Comparison of ENCODE assay signal across 8 cellular contexts in genomic region chr2:216034065-216034464, GRCh38. TPM values are rescaled to one million over a fixed set of nuclear protein-coding genes. Genes with fewer than 3 reads are reported as not detected.
DNase-seq lines count a peak whose midpoint lies in the region; ATAC-seq and TF ChIP-seq lines count a peak whose summit lies in the region.

No MANE protein-coding gene starts in this region.

- ATAC-seq in HG02759 (IDR thresholded peaks at IDR 0.05; ENCODE audit: unreplicated experiment) (peak; percentile 39), HG03196 (IDR thresholded peaks at IDR 0.05; ENCODE audit: unreplicated experiment) (no peak)

- intact Hi-C loops in activated CD4-positive, alpha-beta T cell treated with anti-CD3 and anti-CD28 coated beads, Interleukin-2, amount 10 ng/mL, durations not matched to agents 24 days and 14 days (cut with micrococcal nuclease): loop anchor here (5.0 kb wide), 1 partner anchor 188 kb away; no protein-coding TSS in a partner anchor

- H3K4me3 Mint-ChIP-seq in activated CD4-positive, alpha-beta T cell treated with anti-CD3 and anti-CD28 coated beads, Interleukin-2, amount 10 ng/mL, durations not matched to agents 24 days and 14 days: no peak overlapping the region

- no peaks in the 10 kb centered on the region for H3K9me3 Mint-ChIP-seq in activated CD4-positive, alpha-beta T cell treated with anti-CD3 and anti-CD28 coated beads, Interleukin-2, amount 10 ng/mL, durations not matched to agents 24 days and 14 days

- DNase-seq in GM12865 (ENCODE audit: low read depth): peak; percentile 94
- peak; percentile 85 for DNase-seq in NCI-H2227 (lab: John Stamatoyannopoulos, UW; ENCODE audit: unreplicated experiment)
- peak; percentile 94 for DNase-seq in activated CD4-positive, alpha-beta T cell treated with anti-CD3 and anti-CD28 coated beads, Interleukin-2, amount 10 ng/mL, durations not matched to agents 24 days and 14 days
- DNase-seq in dedifferentiated amniotic fluid mesenchymal stem cell (ENCODE audit: extremely low spot score): peak; percentile 41
- peak; percentile 78 for DNase-seq in lung microvascular endothelial cell (ENCODE audit: low read depth in 2 of 2)
- DNase-seq in stimulated activated CD8-positive, alpha-beta memory T cell treated with anti-CD3 and anti-CD28 coated beads, Interleukin-15, amount 100 ng/mL, for 48 hours (ENCODE audit: low read depth in 2 of 2): peak; percentile 59 to 64

- peak; percentile 86 for TF ChIP-seq CTCF in GM12865 (IDR thresholded peaks at IDR 0.05; ENCODE audit: insufficient read depth, low read depth, low read length, missing control alignments)

- no peak overlapping the region for H3K27ac Mint-ChIP-seq in activated CD4-positive, alpha-beta T cell treated with anti-CD3 and anti-CD28 coated beads, Interleukin-2, amount 10 ng/mL, durations not matched to agents 24 days and 14 days

- no peaks in the 10 kb centered on the region for H3K27me3 Mint-ChIP-seq in activated CD4-positive, alpha-beta T cell treated with anti-CD3 and anti-CD28 coated beads, Interleukin-2, amount 10 ng/mL, durations not matched to agents 24 days and 14 days

- H3K4me1 Mint-ChIP-seq in activated CD4-positive, alpha-beta T cell treated with anti-CD3 and anti-CD28 coated beads, Interleukin-2, amount 10 ng/mL, durations not matched to agents 24 days and 14 days: peaks cover 36% of the 10 kb centered on the region

- H3K36me3 Mint-ChIP-seq in activated CD4-positive, alpha-beta T cell treated with anti-CD3 and anti-CD28 coated beads, Interleukin-2, amount 10 ng/mL, durations not matched to agents 24 days and 14 days (ENCODE audit: low read depth): peaks cover 27% of the 10 kb centered on the region

- no peak overlapping the region for H3K4me3 ChIP-seq in GM12865 (ENCODE audit: low read depth, low read length)

RNA-seq across cellular contexts. Expression of gene MREG, which starts 20.7 kb away (rescaled TPM):
- 10.6 and 10.9 TPM in 2 replicates for total RNA-seq in activated CD4-positive, alpha-beta T cell treated with anti-CD3 and anti-CD28 coated beads, Interleukin-2, amount 10 ng/mL, durations not matched to agents 24 days and 14 days
- total RNA-seq in lung microvascular endothelial cell: 0.40 and 1.5 TPM in 2 replicates

RNA-seq across cellular contexts. Expression of gene PECR, which starts 47.5 kb away (rescaled TPM):
- total RNA-seq in activated CD4-positive, alpha-beta T cell treated with anti-CD3 and anti-CD28 coated beads, Interleukin-2, amount 10 ng/mL, durations not matched to agents 24 days and 14 days: 13.1 and 15.3 TPM in 2 replicates
- total RNA-seq in lung microvascular endothelial cell: 6.5 and 10.9 TPM in 2 replicates

RNA-seq across cellular contexts. Expression of gene TMEM169, which starts 47.7 kb away (rescaled TPM):
- 0.51 and 0.97 TPM in 2 replicates for total RNA-seq in activated CD4-positive, alpha-beta T cell treated with anti-CD3 and anti-CD28 coated beads, Interleukin-2, amount 10 ng/mL, durations not matched to agents 24 days and 14 days
- total RNA-seq in lung microvascular endothelial cell: under 0.01 and 0.40 TPM in 2 replicates

Comparison
In these comparisons a context has a peak if more than half of its experiments do, and no peak if none do; other contexts are left out.
1. DNase-seq: peak in every context shown above with its lines; median percentile 94 in GM12865; 94 in activated CD4-positive, alpha-beta T cell treated with anti-CD3 and anti-CD28 coated beads, Interleukin-2, amount 10 ng/mL, durations not matched to agents 24 days and 14 days; 85 in NCI-H2227; 78 in lung microvascular endothelial cell; 62 in stimulated activated CD8-positive, alpha-beta memory T cell treated with anti-CD3 and anti-CD28 coated beads, Interleukin-15, amount 100 ng/mL, for 48 hours; 41 in dedifferentiated amniotic fluid mesenchymal stem cell.